In the genomic region with DNA sequence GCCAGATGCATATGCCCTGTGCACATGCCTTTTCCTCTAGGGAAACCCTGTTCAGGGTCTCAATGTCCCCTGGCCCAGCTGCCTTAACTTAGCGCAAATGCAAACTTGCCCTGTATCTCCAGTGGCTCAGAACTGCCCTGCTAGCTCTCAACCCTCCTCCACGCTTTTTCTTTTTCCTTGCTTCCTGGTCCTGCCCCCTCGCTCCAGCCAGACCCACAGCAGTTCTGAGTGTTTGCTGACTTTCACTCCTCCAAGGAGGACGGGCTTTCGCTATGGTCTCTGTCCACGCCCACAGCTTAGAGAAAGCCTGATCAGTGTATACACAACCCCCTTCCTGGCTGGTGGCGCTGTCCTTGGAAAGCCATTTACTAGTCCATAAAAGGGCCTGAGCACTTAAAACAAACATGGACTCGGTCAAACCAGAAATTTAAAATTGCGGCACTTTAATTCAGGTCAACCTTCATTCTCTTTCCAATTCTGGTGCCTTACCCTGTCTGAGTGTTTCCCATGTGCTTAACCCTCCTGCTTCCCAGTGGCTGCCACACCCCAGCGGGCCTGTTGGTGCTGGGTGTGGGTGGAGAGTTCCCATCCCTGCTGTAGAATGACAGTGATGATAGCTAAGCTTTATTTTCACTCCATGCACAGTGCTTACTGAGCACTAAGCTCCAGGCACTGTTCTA, we compare ENCODE assay signal across 1 cellular context.
TF ChIP-seq lines count a peak whose summit lies in the region.

No MANE protein-coding gene starts in this region.

TF ChIP-seq in K562, 482 proteins besides CTCF, POLR2A, EP300 and RAD21 (continued from another document and continues in another):
- TF ChIP-seq, protein P1, sequence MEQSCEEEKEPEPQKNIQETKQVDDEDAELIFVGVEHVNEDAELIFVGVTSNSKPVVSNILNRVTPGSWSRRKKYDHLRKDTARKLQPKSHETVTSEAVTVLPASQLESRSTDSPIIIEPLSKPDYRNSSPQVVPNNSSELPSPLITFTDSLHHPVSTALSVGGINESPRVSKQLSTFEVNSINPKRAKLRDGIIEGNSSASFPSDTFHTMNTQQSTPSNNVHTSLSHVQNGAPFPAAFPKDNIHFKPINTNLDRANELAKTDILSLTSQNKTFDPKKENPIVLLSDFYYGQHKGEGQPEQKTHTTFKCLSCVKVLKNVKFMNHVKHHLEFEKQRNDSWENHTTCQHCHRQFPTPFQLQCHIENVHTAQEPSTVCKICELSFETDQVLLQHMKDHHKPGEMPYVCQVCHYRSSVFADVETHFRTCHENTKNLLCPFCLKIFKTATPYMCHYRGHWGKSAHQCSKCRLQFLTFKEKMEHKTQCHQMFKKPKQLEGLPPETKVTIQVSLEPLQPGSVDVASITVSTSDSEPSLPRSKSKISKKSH (CRISPR knock-in tag; IDR thresholded peaks at IDR 0.05) = no peak
- no peak for TF ChIP-seq COPS2 (conservative IDR thresholded peaks at IDR 0.05)
- TF ChIP-seq ZNF780A (CRISPR knock-in tag; IDR thresholded peaks at IDR 0.05) = no peak
- TF ChIP-seq NFE2L1 (tag; IDR thresholded peaks at IDR 0.05; ENCODE audit: borderline replicate concordance, low read depth) = no peak
- TF ChIP-seq HDGF (IDR thresholded peaks at IDR 0.05) = 0 out of 2 replicates have a peak, but pooled peaks have one; percentile 28
- no peak for TF ChIP-seq ZNF79 (CRISPR knock-in tag; IDR thresholded peaks at IDR 0.05; ENCODE audit: low read depth)
- TF ChIP-seq CBFB (CRISPR knock-in tag; IDR thresholded peaks at IDR 0.05) = no peak
- TF ChIP-seq HEY1 (CRISPR knock-in tag; IDR thresholded peaks at IDR 0.05; ENCODE audit: borderline replicate concordance) = no peak
- no peak for TF ChIP-seq ATF1 (CRISPR knock-in tag; IDR thresholded peaks at IDR 0.05)
- TF ChIP-seq ATF1 (tag; IDR thresholded peaks at IDR 0.05) = peak; percentile 57
- no peak for TF ChIP-seq YBX1 (IDR thresholded peaks at IDR 0.05)
- TF ChIP-seq, protein P2, sequence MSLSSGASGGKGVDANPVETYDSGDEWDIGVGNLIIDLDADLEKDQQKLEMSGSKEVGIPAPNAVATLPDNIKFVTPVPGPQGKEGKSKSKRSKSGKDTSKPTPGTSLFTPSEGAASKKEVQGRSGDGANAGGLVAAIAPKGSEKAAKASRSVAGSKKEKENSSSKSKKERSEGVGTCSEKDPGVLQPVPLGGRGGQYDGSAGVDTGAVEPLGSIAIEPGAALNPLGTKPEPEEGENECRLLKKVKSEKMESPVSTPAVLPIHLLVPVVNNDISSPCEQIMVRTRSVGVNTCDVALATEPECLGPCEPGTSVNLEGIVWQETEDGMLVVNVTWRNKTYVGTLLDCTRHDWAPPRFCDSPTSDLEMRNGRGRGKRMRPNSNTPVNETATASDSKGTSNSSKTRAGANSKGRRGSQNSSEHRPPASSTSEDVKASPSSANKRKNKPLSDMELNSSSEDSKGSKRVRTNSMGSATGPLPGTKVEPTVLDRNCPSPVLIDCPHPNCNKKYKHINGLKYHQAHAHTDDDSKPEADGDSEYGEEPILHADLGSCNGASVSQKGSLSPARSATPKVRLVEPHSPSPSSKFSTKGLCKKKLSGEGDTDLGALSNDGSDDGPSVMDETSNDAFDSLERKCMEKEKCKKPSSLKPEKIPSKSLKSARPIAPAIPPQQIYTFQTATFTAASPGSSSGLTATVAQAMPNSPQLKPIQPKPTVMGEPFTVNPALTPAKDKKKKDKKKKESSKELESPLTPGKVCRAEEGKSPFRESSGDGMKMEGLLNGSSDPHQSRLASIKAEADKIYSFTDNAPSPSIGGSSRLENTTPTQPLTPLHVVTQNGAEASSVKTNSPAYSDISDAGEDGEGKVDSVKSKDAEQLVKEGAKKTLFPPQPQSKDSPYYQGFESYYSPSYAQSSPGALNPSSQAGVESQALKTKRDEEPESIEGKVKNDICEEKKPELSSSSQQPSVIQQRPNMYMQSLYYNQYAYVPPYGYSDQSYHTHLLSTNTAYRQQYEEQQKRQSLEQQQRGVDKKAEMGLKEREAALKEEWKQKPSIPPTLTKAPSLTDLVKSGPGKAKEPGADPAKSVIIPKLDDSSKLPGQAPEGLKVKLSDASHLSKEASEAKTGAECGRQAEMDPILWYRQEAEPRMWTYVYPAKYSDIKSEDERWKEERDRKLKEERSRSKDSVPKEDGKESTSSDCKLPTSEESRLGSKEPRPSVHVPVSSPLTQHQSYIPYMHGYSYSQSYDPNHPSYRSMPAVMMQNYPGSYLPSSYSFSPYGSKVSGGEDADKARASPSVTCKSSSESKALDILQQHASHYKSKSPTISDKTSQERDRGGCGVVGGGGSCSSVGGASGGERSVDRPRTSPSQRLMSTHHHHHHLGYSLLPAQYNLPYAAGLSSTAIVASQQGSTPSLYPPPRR (CRISPR knock-in tag; IDR thresholded peaks at IDR 0.05; ENCODE audit: borderline replicate concordance) = no peak
- no peak for TF ChIP-seq HNRNPH1 (optimal IDR thresholded peaks at IDR 0.05; ENCODE audit: low read depth, low read length)
- 0 out of 2 replicates have a peak, but pooled peaks have one; percentile 54 for TF ChIP-seq SMAD4 (CRISPR knock-in tag; conservative IDR thresholded peaks at IDR 0.05)
- no peak for TF ChIP-seq TEAD2 (tag; IDR thresholded peaks at IDR 0.05)
- peak; percentile 66; the same call in 1 of the 2 replicates for TF ChIP-seq TOE1 (IDR thresholded peaks at IDR 0.05; ENCODE audit: borderline replicate concordance)
- TF ChIP-seq TOE1 (CRISPR knock-in tag; IDR thresholded peaks at IDR 0.05; ENCODE audit: borderline replicate concordance, low read depth) = no peak
- peak in 1 of 2 experiments; percentile 45; a peak in 1 of 4 replicates for TF ChIP-seq HDAC1 (IDR thresholded peaks at IDR 0.05)
- no peak for TF ChIP-seq CC2D1A (IDR thresholded peaks at IDR 0.05)
- no peak for TF ChIP-seq ZNF24 (IDR thresholded peaks at IDR 0.05)
- 0 out of 2 replicates have a peak, but pooled peaks have one; percentile 49 for TF ChIP-seq HLTF (IDR thresholded peaks at IDR 0.05)
- TF ChIP-seq, protein P3, sequence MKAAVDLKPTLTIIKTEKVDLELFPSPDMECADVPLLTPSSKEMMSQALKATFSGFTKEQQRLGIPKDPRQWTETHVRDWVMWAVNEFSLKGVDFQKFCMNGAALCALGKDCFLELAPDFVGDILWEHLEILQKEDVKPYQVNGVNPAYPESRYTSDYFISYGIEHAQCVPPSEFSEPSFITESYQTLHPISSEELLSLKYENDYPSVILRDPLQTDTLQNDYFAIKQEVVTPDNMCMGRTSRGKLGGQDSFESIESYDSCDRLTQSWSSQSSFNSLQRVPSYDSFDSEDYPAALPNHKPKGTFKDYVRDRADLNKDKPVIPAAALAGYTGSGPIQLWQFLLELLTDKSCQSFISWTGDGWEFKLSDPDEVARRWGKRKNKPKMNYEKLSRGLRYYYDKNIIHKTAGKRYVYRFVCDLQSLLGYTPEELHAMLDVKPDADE (conservative IDR thresholded peaks at IDR 0.05; ENCODE audit: control insufficient read depth, low read depth, low read length) = no peak
- no peak for TF ChIP-seq HNRNPUL1 (IDR thresholded peaks at IDR 0.05; ENCODE audit: low read length)
- TF ChIP-seq, protein P4, sequence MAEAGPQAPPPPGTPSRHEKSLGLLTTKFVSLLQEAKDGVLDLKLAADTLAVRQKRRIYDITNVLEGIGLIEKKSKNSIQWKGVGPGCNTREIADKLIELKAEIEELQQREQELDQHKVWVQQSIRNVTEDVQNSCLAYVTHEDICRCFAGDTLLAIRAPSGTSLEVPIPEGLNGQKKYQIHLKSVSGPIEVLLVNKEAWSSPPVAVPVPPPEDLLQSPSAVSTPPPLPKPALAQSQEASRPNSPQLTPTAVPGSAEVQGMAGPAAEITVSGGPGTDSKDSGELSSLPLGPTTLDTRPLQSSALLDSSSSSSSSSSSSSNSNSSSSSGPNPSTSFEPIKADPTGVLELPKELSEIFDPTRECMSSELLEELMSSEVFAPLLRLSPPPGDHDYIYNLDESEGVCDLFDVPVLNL (CRISPR knock-in tag; IDR thresholded peaks at IDR 0.05; ENCODE audit: low read depth) = no peak
- TF ChIP-seq, protein P5, sequence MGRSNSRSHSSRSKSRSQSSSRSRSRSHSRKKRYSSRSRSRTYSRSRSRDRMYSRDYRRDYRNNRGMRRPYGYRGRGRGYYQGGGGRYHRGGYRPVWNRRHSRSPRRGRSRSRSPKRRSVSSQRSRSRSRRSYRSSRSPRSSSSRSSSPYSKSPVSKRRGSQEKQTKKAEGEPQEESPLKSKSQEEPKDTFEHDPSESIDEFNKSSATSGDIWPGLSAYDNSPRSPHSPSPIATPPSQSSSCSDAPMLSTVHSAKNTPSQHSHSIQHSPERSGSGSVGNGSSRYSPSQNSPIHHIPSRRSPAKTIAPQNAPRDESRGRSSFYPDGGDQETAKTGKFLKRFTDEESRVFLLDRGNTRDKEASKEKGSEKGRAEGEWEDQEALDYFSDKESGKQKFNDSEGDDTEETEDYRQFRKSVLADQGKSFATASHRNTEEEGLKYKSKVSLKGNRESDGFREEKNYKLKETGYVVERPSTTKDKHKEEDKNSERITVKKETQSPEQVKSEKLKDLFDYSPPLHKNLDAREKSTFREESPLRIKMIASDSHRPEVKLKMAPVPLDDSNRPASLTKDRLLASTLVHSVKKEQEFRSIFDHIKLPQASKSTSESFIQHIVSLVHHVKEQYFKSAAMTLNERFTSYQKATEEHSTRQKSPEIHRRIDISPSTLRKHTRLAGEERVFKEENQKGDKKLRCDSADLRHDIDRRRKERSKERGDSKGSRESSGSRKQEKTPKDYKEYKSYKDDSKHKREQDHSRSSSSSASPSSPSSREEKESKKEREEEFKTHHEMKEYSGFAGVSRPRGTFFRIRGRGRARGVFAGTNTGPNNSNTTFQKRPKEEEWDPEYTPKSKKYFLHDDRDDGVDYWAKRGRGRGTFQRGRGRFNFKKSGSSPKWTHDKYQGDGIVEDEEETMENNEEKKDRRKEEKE (IDR thresholded peaks at IDR 0.05; ENCODE audit: borderline replicate concordance in 1 of 2, control insufficient read depth in 1 of 2, low read depth in 2 of 2, low read length in 1 of 2) = no peak
- TF ChIP-seq TAL1 (IDR thresholded peaks at IDR 0.05) = no peak
- TF ChIP-seq, protein P6, sequence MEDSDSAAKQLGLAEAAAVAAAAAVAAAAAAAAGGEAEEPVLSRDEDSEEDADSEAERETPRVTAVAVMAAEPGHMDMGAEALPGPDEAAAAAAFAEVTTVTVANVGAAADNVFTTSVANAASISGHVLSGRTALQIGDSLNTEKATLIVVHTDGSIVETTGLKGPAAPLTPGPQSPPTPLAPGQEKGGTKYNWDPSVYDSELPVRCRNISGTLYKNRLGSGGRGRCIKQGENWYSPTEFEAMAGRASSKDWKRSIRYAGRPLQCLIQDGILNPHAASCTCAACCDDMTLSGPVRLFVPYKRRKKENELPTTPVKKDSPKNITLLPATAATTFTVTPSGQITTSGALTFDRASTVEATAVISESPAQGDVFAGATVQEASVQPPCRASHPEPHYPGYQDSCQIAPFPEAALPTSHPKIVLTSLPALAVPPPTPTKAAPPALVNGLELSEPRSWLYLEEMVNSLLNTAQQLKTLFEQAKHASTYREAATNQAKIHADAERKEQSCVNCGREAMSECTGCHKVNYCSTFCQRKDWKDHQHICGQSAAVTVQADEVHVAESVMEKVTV (CRISPR knock-in tag; IDR thresholded peaks at IDR 0.05) = no peak
- TF ChIP-seq ETV5 (CRISPR knock-in tag; IDR thresholded peaks at IDR 0.05; ENCODE audit: low read depth) = peak; percentile 38; the same call in 1 of the 2 replicates
- TF ChIP-seq, protein P7, sequence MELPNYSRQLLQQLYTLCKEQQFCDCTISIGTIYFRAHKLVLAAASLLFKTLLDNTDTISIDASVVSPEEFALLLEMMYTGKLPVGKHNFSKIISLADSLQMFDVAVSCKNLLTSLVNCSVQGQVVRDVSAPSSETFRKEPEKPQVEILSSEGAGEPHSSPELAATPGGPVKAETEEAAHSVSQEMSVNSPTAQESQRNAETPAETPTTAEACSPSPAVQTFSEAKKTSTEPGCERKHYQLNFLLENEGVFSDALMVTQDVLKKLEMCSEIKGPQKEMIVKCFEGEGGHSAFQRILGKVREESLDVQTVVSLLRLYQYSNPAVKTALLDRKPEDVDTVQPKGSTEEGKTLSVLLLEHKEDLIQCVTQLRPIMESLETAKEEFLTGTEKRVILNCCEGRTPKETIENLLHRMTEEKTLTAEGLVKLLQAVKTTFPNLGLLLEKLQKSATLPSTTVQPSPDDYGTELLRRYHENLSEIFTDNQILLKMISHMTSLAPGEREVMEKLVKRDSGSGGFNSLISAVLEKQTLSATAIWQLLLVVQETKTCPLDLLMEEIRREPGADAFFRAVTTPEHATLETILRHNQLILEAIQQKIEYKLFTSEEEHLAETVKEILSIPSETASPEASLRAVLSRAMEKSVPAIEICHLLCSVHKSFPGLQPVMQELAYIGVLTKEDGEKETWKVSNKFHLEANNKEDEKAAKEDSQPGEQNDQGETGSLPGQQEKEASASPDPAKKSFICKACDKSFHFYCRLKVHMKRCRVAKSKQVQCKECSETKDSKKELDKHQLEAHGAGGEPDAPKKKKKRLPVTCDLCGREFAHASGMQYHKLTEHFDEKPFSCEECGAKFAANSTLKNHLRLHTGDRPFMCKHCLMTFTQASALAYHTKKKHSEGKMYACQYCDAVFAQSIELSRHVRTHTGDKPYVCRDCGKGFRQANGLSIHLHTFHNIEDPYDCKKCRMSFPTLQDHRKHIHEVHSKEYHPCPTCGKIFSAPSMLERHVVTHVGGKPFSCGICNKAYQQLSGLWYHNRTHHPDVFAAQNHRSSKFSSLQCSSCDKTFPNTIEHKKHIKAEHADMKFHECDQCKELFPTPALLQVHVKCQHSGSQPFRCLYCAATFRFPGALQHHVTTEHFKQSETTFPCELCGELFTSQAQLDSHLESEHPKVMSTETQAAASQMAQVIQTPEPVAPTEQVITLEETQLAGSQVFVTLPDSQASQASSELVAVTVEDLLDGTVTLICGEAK (IDR thresholded peaks at IDR 0.05) = peak; percentile 58; the same call in 1 of the 2 replicates
- TF ChIP-seq, protein P7 (CRISPR knock-in tag; IDR thresholded peaks at IDR 0.05) = no peak
- no peak for TF ChIP-seq SOX6 (IDR thresholded peaks at IDR 0.05)
- no peak for TF ChIP-seq RAD51 (IDR thresholded peaks at IDR 0.05; ENCODE audit: borderline replicate concordance, low read depth)
- no peak for TF ChIP-seq CHCHD3 (CRISPR knock-in tag; IDR thresholded peaks at IDR 0.05)
- TF ChIP-seq NCOR1 (IDR thresholded peaks at IDR 0.05) = no peak
- no peak for TF ChIP-seq ZFP1 (CRISPR knock-in tag; IDR thresholded peaks at IDR 0.05)
